Comparison of ENCODE assay signal across 8 cellular contexts in the genomic region with DNA sequence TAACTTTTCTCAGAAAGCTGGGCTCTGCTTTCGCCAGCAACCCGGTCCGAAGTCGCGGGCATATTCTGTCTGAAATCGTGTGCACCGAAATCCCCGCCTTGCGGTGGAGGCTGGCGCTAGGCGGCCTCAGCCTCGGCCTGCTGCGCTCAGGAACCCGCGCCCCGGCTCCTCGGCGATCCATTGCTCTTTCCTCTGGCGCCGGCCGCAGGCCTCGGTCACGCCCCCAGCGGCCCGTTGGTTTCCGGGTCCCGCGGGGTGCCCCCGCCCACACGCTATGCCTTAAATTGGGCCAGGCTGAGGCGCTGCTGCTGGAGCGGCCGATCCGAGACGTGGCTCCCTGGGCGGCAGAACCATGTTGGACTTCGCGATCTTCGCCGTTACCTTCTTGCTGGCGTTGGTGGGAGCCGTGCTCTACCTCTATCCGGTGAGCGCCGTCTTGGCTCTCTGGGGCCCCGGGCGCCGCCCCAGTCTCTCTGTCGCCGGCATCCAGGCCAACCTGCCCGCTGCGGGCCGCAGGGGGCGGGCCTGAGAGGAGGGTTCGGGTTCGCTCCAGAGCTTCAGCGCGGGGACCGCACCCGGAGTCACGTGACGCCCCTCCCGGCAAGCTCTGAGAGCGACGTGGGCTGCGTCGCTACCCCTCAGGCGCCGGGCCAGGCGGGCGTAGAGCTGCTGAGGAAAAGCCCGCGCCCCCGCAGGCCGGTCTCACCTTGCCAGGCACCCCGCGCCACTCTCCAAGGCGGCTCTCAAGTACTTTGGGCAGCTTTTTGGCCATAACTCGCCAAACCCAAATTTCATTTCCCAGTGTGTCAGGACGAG. TPM values are rescaled to one million over a fixed set of nuclear protein-coding genes. Genes with fewer than 3 reads are reported as not detected.
DNase-seq lines count a peak whose midpoint lies in the region; ATAC-seq and TF ChIP-seq lines count a peak whose summit lies in the region.

CYP20A1 (plus strand) TSS at position 308 of the 816 bp plus-strand sequence; CDS start at position 353, 45 bp downstream.

- peak within 1 kb of the TSS; percentile 94 for H3K14ac ChIP-seq in trophoblast cell (ENCODE audit: low read length)

- peak within 1 kb of the TSS; percentile 96 for H4K91ac ChIP-seq in trophoblast cell (ENCODE audit: low read depth, low read length)

- H3K27ac ChIP-seq in SU-DHL-6 (ENCODE audit: low read depth, low read length) (peak within 1 kb of the TSS; percentile 90), cardiac muscle cell (peak within 1 kb of the TSS; percentile 94), trophoblast cell (ENCODE audit: low read depth, low read length) (peak within 1 kb of the TSS; percentile 95), transverse colon (peak within 1 kb of the TSS; percentile 93 to 98 (median 96))

- H2AFZ ChIP-seq in SU-DHL-6 (ENCODE audit: low read depth, low read length, severe bottlenecking) (peak within 1 kb of the TSS; percentile 79), trophoblast cell (ENCODE audit: insufficient read depth, low read length, poor library complexity) (peak within 1 kb of the TSS; percentile 95)

- peak within 1 kb of the TSS; percentile 95 for H3K4me3 ChIP-seq in SU-DHL-6 (ENCODE audit: insufficient read depth, low read length, poor library complexity, severe bottlenecking)
- peak within 1 kb of the TSS; percentile 57 for H3K4me3 ChIP-seq in cardiac muscle cell
- peak within 1 kb of the TSS; percentile 88 for H3K4me3 ChIP-seq in trophoblast cell (ENCODE audit: low read depth, low read length)
- peak within 1 kb of the TSS; percentile 63 to 80 (median 74) for H3K4me3 ChIP-seq in transverse colon

- TF ChIP-seq CTCF in GM12872 (IDR thresholded peaks at IDR 0.05; ENCODE audit: insufficient read depth, low read depth, low read length) = peak; percentile 36; the same call in 1 of the 3 replicates
- TF ChIP-seq CTCF in SU-DHL-6 (IDR thresholded peaks at IDR 0.05; ENCODE audit: insufficient read depth, low read length, poor library complexity, severe bottlenecking) = peak; percentile 12
- peak; percentile 35 for TF ChIP-seq CTCF in cardiac muscle cell (IDR thresholded peaks at IDR 0.05; ENCODE audit: low read depth, low read length)
- peak; percentile 21 to 60 (median 34) for TF ChIP-seq CTCF in transverse colon (IDR thresholded peaks at IDR 0.05)

- H4K20me1 ChIP-seq in SU-DHL-6 (ENCODE audit: low read depth, low read length) = no peaks in the 10 kb centered on the region

- DNase-seq in NCI-H128 (lab: John Stamatoyannopoulos, UW; ENCODE audit: unreplicated experiment) (peak; percentile 75), cardiac muscle cell (ENCODE audit: low read depth in 1 of 2, low spot score in 1 of 2) (peak; percentile 97 to 98), trophoblast cell (peak; percentile 96 to 97), transverse colon (peak; percentile 97)
- DNase-seq in activated naive CD8-positive, alpha-beta T cell treated with anti-CD3 and anti-CD28 coated beads, Interleukin-2, amount 50 U/mL, for 16 hours (ENCODE audit: low read depth, low spot score) = peak; percentile 94

- H3K4me2 ChIP-seq in SU-DHL-6 (ENCODE audit: low read depth, low read length, poor library complexity, severe bottlenecking) (peak within 1 kb of the TSS; percentile 81), trophoblast cell (ENCODE audit: low read length) (peak within 1 kb of the TSS; percentile 87)

- H3F3A ChIP-seq in SU-DHL-6 (ENCODE audit: insufficient read depth) = peaks cover 10% of the 10 kb centered on the region

- peaks cover 4% of the 10 kb centered on the region for H3K4me1 ChIP-seq in cardiac muscle cell (ENCODE audit: low read depth)
- H3K4me1 ChIP-seq in trophoblast cell (ENCODE audit: control insufficient read depth in 1 of 2, insufficient read depth in 2 of 2, low read length in 2 of 2) = no peaks in the 10 kb centered on the region
- peaks cover 0 to 25% (median 11%) of the 10 kb centered on the region in 4 donors for H3K4me1 ChIP-seq in transverse colon

- H3K27me3 ChIP-seq in SU-DHL-6 (ENCODE audit: low read length) (no peaks in the 10 kb centered on the region), cardiac muscle cell (no peaks in the 10 kb centered on the region), trophoblast cell (ENCODE audit: insufficient read depth, low read length) (no peaks in the 10 kb centered on the region), transverse colon (no peaks in the 10 kb centered on the region)

- no peaks in the 10 kb centered on the region for H3K9me2 ChIP-seq in SU-DHL-6 (replicated peaks; ENCODE audit: insufficient read depth, low read length)

- TF ChIP-seq POLR2A in transverse colon (IDR thresholded peaks at IDR 0.05) = peak; percentile 95

- no peak within 1 kb of the TSS for H2BK12ac ChIP-seq in trophoblast cell (ENCODE audit: low read length)

- peak within 1 kb of the TSS; percentile 94 for H4K12ac ChIP-seq in trophoblast cell (ENCODE audit: low read depth, low read length)

- intact Hi-C loops in transverse colon (cut with DNase I; ENCODE audit: low total_unique reads) = no loop called here

- peaks cover 12% of the 10 kb centered on the region for H3K79me1 ChIP-seq in trophoblast cell (ENCODE audit: low read length)

- in situ Hi-C loops in transverse colon (cut with MboI; ENCODE audit: low pct_ligation_motif_present in 1 of 4, low pct_unique_long_range_greater_than_20kb in 1 of 4, low sequenced_read_pairs in 3 of 4) = loop anchor here in 3 of 4 donors (25.0 kb wide), 5 partner anchors 223 to 673 kb away; no protein-coding TSS in a partner anchor

- TF ChIP-seq EP300 in transverse colon (IDR thresholded peaks at IDR 0.05; ENCODE audit: low read depth) = no peak

- H3K36me3 ChIP-seq in SU-DHL-6 (ENCODE audit: low read length) (no peaks in the 10 kb centered on the region), cardiac muscle cell (no peaks in the 10 kb centered on the region), trophoblast cell (ENCODE audit: control insufficient read depth in 1 of 2, insufficient read depth in 2 of 2, low read length in 2 of 2) (peaks cover 4% of the 10 kb centered on the region in 2 experiments), transverse colon (peaks cover 0 to 4% (median 0%) of the 10 kb centered on the region in 4 donors)

- peak within 1 kb of the TSS; percentile 95 for H4K8ac ChIP-seq in trophoblast cell (ENCODE audit: low read depth, low read length)

- H2AK5ac ChIP-seq in trophoblast cell (ENCODE audit: low read length) = no peak within 1 kb of the TSS

- peaks cover 30% of the 10 kb centered on the region for H3K79me2 ChIP-seq in SU-DHL-6 (ENCODE audit: insufficient read depth, low read length)
- H3K79me2 ChIP-seq in trophoblast cell (ENCODE audit: control insufficient read depth, insufficient read depth, low read length, poor library complexity) = peaks cover 7% of the 10 kb centered on the region

- peak within 1 kb of the TSS; percentile 92 for H3K4ac ChIP-seq in trophoblast cell (ENCODE audit: low read depth, low read length)

- H2BK120ac ChIP-seq in trophoblast cell (ENCODE audit: insufficient read depth, low read length, poor library complexity) = peak within 1 kb of the TSS; percentile 92

- H3K9me3 ChIP-seq in SU-DHL-6 (ENCODE audit: insufficient read depth, low read length) (no peaks in the 10 kb centered on the region), cardiac muscle cell (ENCODE audit: low read depth) (no peaks in the 10 kb centered on the region), trophoblast cell (ENCODE audit: insufficient read depth, low read depth, low read length) (no peaks in the 10 kb centered on the region), transverse colon (no peaks in the 10 kb centered on the region)

- H3K23ac ChIP-seq in trophoblast cell (ENCODE audit: low read length) = no peak within 1 kb of the TSS

- H3K18ac ChIP-seq in trophoblast cell (ENCODE audit: low read length) = peak within 1 kb of the TSS; percentile 99

- no CpG with 5 or more reads among the region's 80 CpGs for WGBS in trophoblast cell (ENCODE audit: extremely low coverage, insufficient coverage, insufficient read length)
- WGBS in transverse colon (ENCODE audit: low coverage in 1 of 2), 2 donors = 0 to 1% methylated on average over 1 to 57 of the region's 80 CpGs

- H3K9ac ChIP-seq in SU-DHL-6 (ENCODE audit: low read length) (peak within 1 kb of the TSS; percentile 90), trophoblast cell (ENCODE audit: low read length) (peak within 1 kb of the TSS; percentile 82)

- ATAC-seq in HG02759 (IDR thresholded peaks at IDR 0.05; ENCODE audit: unreplicated experiment) = peak; percentile 89

- peak within 1 kb of the TSS; percentile 89 for H2BK5ac ChIP-seq in trophoblast cell (ENCODE audit: low read depth, low read length, poor library complexity)

RNA-seq across cellular contexts. Expression of gene CYP20A1, which starts in this region (rescaled TPM):
- 7.1 and 9.7 TPM in 2 replicates for total RNA-seq in cardiac muscle cell
- polyA plus RNA-seq in cardiac muscle cell = 12.8 and 15.9 TPM in 2 replicates
- polyA plus RNA-seq in trophoblast cell (2013) = 7.8 TPM in 2 replicates
- total RNA-seq in transverse colon = 10 to 100 TPM in 3 of 4 donors, 1 to 10 TPM in 1; 6.0 to 34.4 (median 29.6) TPM

Comparison
In these comparisons a context has a peak if more than half of its experiments do, and no peak if none do; other contexts are left out.
1. Peak in every context shown above with its lines: DNase-seq, ATAC-seq, H3K4me3 ChIP-seq and H3K27ac ChIP-seq.